1 cellular context compared by ENCODE assay signal in genomic region chr15:42120285-42120684, GRCh38.
TF ChIP-seq lines count a peak whose summit lies in the region.

No MANE protein-coding gene starts in this region.

TF ChIP-seq in HEK293, 187 proteins besides CTCF, POLR2A, EP300 and RAD21 (continued from another document):
- TF ChIP-seq, protein P1, sequence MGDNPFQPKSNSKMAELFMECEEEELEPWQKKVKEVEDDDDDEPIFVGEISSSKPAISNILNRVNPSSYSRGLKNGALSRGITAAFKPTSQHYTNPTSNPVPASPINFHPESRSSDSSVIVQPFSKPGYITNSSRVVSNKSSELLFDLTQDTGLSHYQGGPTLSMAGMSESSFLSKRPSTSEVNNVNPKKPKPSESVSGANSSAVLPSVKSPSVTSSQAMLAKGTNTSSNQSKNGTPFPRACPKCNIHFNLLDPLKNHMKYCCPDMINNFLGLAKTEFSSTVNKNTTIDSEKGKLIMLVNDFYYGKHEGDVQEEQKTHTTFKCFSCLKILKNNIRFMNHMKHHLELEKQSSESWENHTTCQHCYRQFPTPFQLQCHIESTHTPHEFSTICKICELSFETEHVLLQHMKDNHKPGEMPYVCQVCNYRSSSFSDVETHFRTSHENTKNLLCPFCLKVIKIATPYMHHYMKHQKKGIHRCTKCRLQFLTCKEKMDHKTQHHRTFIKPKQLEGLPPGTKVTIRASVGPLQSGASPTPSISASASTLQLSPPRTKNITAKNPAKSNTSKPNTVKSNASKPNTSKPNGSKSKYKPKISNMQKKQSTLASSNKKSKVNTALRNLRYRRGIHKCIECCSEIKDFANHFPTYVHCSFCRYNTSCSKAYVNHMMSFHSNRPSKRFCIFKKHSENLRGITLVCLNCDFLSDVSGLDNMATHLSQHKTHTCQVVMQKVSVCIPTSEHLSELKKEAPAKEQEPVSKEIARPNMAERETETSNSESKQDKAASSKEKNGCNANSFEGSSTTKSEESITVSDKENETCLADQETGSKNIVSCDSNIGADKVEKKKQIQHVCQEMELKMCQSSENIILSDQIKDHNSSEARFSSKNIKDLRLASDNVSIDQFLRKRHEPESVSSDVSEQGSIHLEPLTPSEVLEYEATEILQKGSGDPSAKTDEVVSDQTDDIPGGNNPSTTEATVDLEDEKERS (tag by site-specific recombination; IDR thresholded peaks at IDR 0.05) = no peak
- TF ChIP-seq, protein P2, sequence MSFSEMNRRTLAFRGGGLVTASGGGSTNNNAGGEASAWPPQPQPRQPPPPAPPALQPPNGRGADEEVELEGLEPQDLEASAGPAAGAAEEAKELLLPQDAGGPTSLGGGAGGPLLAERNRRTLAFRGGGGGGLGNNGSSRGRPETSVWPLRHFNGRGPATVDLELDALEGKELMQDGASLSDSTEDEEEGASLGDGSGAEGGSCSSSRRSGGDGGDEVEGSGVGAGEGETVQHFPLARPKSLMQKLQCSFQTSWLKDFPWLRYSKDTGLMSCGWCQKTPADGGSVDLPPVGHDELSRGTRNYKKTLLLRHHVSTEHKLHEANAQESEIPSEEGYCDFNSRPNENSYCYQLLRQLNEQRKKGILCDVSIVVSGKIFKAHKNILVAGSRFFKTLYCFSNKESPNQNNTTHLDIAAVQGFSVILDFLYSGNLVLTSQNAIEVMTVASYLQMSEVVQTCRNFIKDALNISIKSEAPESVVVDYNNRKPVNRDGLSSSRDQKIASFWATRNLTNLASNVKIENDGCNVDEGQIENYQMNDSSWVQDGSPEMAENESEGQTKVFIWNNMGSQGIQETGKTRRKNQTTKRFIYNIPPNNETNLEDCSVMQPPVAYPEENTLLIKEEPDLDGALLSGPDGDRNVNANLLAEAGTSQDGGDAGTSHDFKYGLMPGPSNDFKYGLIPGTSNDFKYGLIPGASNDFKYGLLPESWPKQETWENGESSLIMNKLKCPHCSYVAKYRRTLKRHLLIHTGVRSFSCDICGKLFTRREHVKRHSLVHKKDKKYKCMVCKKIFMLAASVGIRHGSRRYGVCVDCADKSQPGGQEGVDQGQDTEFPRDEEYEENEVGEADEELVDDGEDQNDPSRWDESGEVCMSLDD (tag by site-specific recombination; IDR thresholded peaks at IDR 0.05) = no peak
- TF ChIP-seq, protein P3, sequence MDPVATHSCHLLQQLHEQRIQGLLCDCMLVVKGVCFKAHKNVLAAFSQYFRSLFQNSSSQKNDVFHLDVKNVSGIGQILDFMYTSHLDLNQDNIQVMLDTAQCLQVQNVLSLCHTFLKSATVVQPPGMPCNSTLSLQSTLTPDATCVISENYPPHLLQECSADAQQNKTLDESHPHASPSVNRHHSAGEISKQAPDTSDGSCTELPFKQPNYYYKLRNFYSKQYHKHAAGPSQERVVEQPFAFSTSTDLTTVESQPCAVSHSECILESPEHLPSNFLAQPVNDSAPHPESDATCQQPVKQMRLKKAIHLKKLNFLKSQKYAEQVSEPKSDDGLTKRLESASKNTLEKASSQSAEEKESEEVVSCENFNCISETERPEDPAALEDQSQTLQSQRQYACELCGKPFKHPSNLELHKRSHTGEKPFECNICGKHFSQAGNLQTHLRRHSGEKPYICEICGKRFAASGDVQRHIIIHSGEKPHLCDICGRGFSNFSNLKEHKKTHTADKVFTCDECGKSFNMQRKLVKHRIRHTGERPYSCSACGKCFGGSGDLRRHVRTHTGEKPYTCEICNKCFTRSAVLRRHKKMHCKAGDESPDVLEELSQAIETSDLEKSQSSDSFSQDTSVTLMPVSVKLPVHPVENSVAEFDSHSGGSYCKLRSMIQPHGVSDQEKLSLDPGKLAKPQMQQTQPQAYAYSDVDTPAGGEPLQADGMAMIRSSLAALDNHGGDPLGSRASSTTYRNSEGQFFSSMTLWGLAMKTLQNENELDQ (tag by site-specific recombination; IDR thresholded peaks at IDR 0.05; ENCODE audit: low read depth) = no peak
- TF ChIP-seq ZFP3 (tag by site-specific recombination; IDR thresholded peaks at IDR 0.05; ENCODE audit: low read depth) (no peak), GLI2 (tag by site-specific recombination; IDR thresholded peaks at IDR 0.05; ENCODE audit: borderline replicate concordance, low read depth) (no peak), ZFP69B (tag by site-specific recombination; IDR thresholded peaks at IDR 0.05) (no peak)
- TF ChIP-seq, protein P4, sequence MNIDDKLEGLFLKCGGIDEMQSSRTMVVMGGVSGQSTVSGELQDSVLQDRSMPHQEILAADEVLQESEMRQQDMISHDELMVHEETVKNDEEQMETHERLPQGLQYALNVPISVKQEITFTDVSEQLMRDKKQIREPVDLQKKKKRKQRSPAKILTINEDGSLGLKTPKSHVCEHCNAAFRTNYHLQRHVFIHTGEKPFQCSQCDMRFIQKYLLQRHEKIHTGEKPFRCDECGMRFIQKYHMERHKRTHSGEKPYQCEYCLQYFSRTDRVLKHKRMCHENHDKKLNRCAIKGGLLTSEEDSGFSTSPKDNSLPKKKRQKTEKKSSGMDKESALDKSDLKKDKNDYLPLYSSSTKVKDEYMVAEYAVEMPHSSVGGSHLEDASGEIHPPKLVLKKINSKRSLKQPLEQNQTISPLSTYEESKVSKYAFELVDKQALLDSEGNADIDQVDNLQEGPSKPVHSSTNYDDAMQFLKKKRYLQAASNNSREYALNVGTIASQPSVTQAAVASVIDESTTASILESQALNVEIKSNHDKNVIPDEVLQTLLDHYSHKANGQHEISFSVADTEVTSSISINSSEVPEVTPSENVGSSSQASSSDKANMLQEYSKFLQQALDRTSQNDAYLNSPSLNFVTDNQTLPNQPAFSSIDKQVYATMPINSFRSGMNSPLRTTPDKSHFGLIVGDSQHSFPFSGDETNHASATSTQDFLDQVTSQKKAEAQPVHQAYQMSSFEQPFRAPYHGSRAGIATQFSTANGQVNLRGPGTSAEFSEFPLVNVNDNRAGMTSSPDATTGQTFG (tag by site-specific recombination; IDR thresholded peaks at IDR 0.05; ENCODE audit: borderline replicate concordance) = no peak
- TF ChIP-seq, protein P5, sequence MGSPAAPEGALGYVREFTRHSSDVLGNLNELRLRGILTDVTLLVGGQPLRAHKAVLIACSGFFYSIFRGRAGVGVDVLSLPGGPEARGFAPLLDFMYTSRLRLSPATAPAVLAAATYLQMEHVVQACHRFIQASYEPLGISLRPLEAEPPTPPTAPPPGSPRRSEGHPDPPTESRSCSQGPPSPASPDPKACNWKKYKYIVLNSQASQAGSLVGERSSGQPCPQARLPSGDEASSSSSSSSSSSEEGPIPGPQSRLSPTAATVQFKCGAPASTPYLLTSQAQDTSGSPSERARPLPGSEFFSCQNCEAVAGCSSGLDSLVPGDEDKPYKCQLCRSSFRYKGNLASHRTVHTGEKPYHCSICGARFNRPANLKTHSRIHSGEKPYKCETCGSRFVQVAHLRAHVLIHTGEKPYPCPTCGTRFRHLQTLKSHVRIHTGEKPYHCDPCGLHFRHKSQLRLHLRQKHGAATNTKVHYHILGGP (tag by site-specific recombination; IDR thresholded peaks at IDR 0.05) = no peak
